Comparison of ENCODE assay signal across 1 cellular context in genomic region chr3:100650651-100651611, GRCh38.
TF ChIP-seq lines count a peak whose summit lies in the region.

No MANE protein-coding gene starts in this region.

TF ChIP-seq in GM12878, 131 proteins besides CTCF, POLR2A, EP300 and RAD21 (continues in another document):
- TF ChIP-seq ZNF217 (IDR thresholded peaks at IDR 0.05) (no peak), RELB (IDR thresholded peaks at IDR 0.05; ENCODE audit: low read depth) (peak; percentile 35; the same call in 1 of the 2 replicates), MLLT1 (IDR thresholded peaks at IDR 0.05) (no peak), PAX5 (IDR thresholded peaks at IDR 0.05; ENCODE audit: borderline replicate concordance, low read depth, low read length) (no peak), USF1 (IDR thresholded peaks at IDR 0.05; ENCODE audit: borderline replicate concordance, extremely low read length, insufficient read depth, low read depth, low read length) (no peak), IRF4 (IDR thresholded peaks at IDR 0.05; ENCODE audit: low read depth, low read length) (peak; percentile 55), ZNF207 (IDR thresholded peaks at IDR 0.05; ENCODE audit: borderline replicate concordance) (no peak), ZBED1 (IDR thresholded peaks at IDR 0.05; ENCODE audit: borderline replicate concordance) (no peak), CUX1 (IDR thresholded peaks at IDR 0.05; ENCODE audit: insufficient replicate concordance, low read depth, low read length) (peak; percentile 50), EED (IDR thresholded peaks at IDR 0.05; ENCODE audit: low read depth) (no peak), CHD4 (IDR thresholded peaks at IDR 0.05) (no peak), HDAC6 (IDR thresholded peaks at IDR 0.05; ENCODE audit: unreplicated experiment) (no peak), CREM (IDR thresholded peaks at IDR 0.05; ENCODE audit: low read depth) (peak; percentile 58), MAX (IDR thresholded peaks at IDR 0.05; ENCODE audit: low read depth, low read length) (no peak), SPI1 (IDR thresholded peaks at IDR 0.05; ENCODE audit: borderline replicate concordance, insufficient read depth, low read depth, low read length) (peak; percentile 95), MTA2 (IDR thresholded peaks at IDR 0.05; ENCODE audit: low read depth) (peak; percentile 56), SUZ12 (IDR thresholded peaks at IDR 0.05; ENCODE audit: unreplicated experiment) (no peak), PKNOX1 (IDR thresholded peaks at IDR 0.05) (peak; percentile 14; the same call in 1 of the 2 replicates), JUND (IDR thresholded peaks at IDR 0.05; ENCODE audit: low read depth, low read length) (0 out of 2 replicates have a peak, but pooled peaks have one; percentile 22), ATF3 (IDR thresholded peaks at IDR 0.05; ENCODE audit: borderline replicate concordance, extremely low read depth, low read depth, low read length) (no peak), TARDBP (IDR thresholded peaks at IDR 0.05; ENCODE audit: borderline replicate concordance) (no peak), ZSCAN29 (IDR thresholded peaks at IDR 0.05) (no peak), CREB1 (IDR thresholded peaks at IDR 0.05; ENCODE audit: low read depth) (peak; percentile 44; the same call in 1 of the 2 replicates), PML (IDR thresholded peaks at IDR 0.05; ENCODE audit: low read length) (no peak), NFXL1 (IDR thresholded peaks at IDR 0.05; ENCODE audit: borderline replicate concordance) (no peak), BCL11A (IDR thresholded peaks at IDR 0.05; ENCODE audit: low read depth, low read length) (peak; percentile 42; the same call in 1 of the 2 replicates), ZNF384 (IDR thresholded peaks at IDR 0.05; ENCODE audit: borderline replicate concordance, low read depth, low read length) (no peak), TAF1 (IDR thresholded peaks at IDR 0.05; ENCODE audit: borderline replicate concordance, low read depth, low read length) (no peak), NFYA (IDR thresholded peaks at IDR 0.05; ENCODE audit: borderline replicate concordance, low read depth, low read length) (no peak), SMARCA5 (IDR thresholded peaks at IDR 0.05) (no peak; the same call in 1 of the 2 replicates), ATF7 (IDR thresholded peaks at IDR 0.05; ENCODE audit: low read depth) (peak; percentile 69), SREBF1 (IDR thresholded peaks at IDR 0.05; ENCODE audit: low read length) (no peak), CBX5 (IDR thresholded peaks at IDR 0.05; ENCODE audit: low read depth) (peak; percentile 72; the same call in 1 of the 2 replicates), NFIC (IDR thresholded peaks at IDR 0.05; ENCODE audit: low read depth, low read length) (peak; percentile 60), NRF1 (conservative IDR thresholded peaks at IDR 0.05; ENCODE audit: low read depth, low read length) (no peak), REST (IDR thresholded peaks at IDR 0.05; ENCODE audit: low read depth, low read length) (no peak), POLR2AphosphoS5 (IDR thresholded peaks at IDR 0.05; ENCODE audit: low read length) (no peak), FOS (IDR thresholded peaks at IDR 0.05; ENCODE audit: borderline replicate concordance, extremely low read depth, insufficient read length) (no peak), ZNF24 (IDR thresholded peaks at IDR 0.05) (0 out of 2 replicates have a peak, but pooled peaks have one; percentile 45), RFX5 (IDR thresholded peaks at IDR 0.05; ENCODE audit: low read depth, low read length) (no peak), BRCA1 (IDR thresholded peaks at IDR 0.05; ENCODE audit: low read depth, low read length) (no peak), NBN (IDR thresholded peaks at IDR 0.05) (0 out of 2 replicates have a peak, but pooled peaks have one; percentile 17), YY1 (IDR thresholded peaks at IDR 0.05; ENCODE audit: low read depth, low read length) (peak; percentile 46; the same call in 1 of the 2 replicates), ZBTB40 (IDR thresholded peaks at IDR 0.05; ENCODE audit: borderline replicate concordance) (no peak; the same call in 1 of the 2 replicates), ZNF622 (IDR thresholded peaks at IDR 0.05) (no peak), ESRRA (IDR thresholded peaks at IDR 0.05; ENCODE audit: low read length) (no peak)
